Comparison of ENCODE assay signal across 17 cellular contexts in genomic region chr6:138909975-138910374, GRCh38.
"Had no signal": no experiment of that assay in that cellular context is flagged by ENCODE, and none has a peak within 500 bp of the region (broad histone marks: within the 10 kb centered on the region; RNA-seq: fewer than 3 reads in every experiment).

No MANE protein-coding gene starts in this region.

- H3K27me3 Mint-ChIP-seq: natural killer cell treated with Interleukin-12 subunit alpha and Interleukin-12 subunit beta and Interleukin-15 and Interleukin-18, amount 100 ng/mL, for 72 hours had no signal

- H3K4me1 ChIP-seq: colonic mucosa, pancreas, psoas muscle, sigmoid colon had no signal

- H3K36me3 ChIP-seq: colonic mucosa had no signal

- H3K4me3 Mint-ChIP-seq: natural killer cell treated with Interleukin-12 subunit alpha and Interleukin-12 subunit beta and Interleukin-15 and Interleukin-18, amount 100 ng/mL, for 72 hours had no signal

- H3K9me3 ChIP-seq: colonic mucosa, pancreas, psoas muscle, sigmoid colon had no signal

- ATAC-seq: foreskin keratinocyte; natural killer cell treated with Interleukin-12 subunit alpha and Interleukin-12 subunit beta and Interleukin-15 and Interleukin-18, amount 100 ng/mL, for 72 hours; pancreas; psoas muscle had no signal

- DNase-seq: colonic mucosa; erythroblast; foreskin keratinocyte; hippocampal formation; mesenchymal stem cell; midbrain; occipital lobe; pancreas; psoas muscle; retina; sigmoid colon; stimulated activated CD4-positive, alpha-beta T cell treated with anti-CD3 and anti-CD28 coated beads, Interleukin-2, amount 100 ng/mL, for 24 hours; stimulated activated naive CD4-positive, alpha-beta T cell treated with Interleukin-2 at 50 U/mL for 16 hours; trophoblast cell had no signal

- H3K9me3 Mint-ChIP-seq: natural killer cell treated with Interleukin-12 subunit alpha and Interleukin-12 subunit beta and Interleukin-15 and Interleukin-18, amount 100 ng/mL, for 72 hours had no signal

- H3K27me3 ChIP-seq: colonic mucosa, foreskin keratinocyte, pancreas, sigmoid colon had no signal

- H3K27ac ChIP-seq: colonic mucosa, foreskin keratinocyte, pancreas, psoas muscle, sigmoid colon, skin epidermis had no signal

- H3K4me3 ChIP-seq: colonic mucosa, lung, pancreas, psoas muscle, sigmoid colon, skin epidermis had no signal

- H3K27ac Mint-ChIP-seq: natural killer cell treated with Interleukin-12 subunit alpha and Interleukin-12 subunit beta and Interleukin-15 and Interleukin-18, amount 100 ng/mL, for 72 hours had no signal
